Comparison of ENCODE assay signal across 22 cellular contexts in genomic region chrX:136794080-136794479, GRCh38.
"Had no signal": no experiment of that assay in that cellular context is flagged by ENCODE, and none has a peak within 500 bp of the region (broad histone marks: within the 10 kb centered on the region; RNA-seq: fewer than 3 reads in every experiment).

No MANE protein-coding gene starts in this region.

- H3K4me1 Mint-ChIP-seq: nephron progenitor cell had no signal

- H3K27me3 ChIP-seq: ascending aorta, gastrocnemius medialis, spleen, upper lobe of left lung had no signal

- H3K36me3 Mint-ChIP-seq: stimulated activated naive B cell treated with anti-CD40 and anti-IgM and Interleukin-4, amounts not matched to agents 10 μg/mL and 1 μg/mL and 100 μg/mL, for 72 hours had no signal

- H3K36me3 ChIP-seq: ascending aorta, breast epithelium, gastrocnemius medialis, spleen, thoracic aorta, upper lobe of left lung had no signal

- H3K4me3 Mint-ChIP-seq: nephron progenitor cell; stimulated activated naive B cell treated with anti-CD40 and anti-IgM and Interleukin-4, amounts not matched to agents 10 μg/mL and 1 μg/mL and 100 μg/mL, for 72 hours had no signal

- H3K4me1 ChIP-seq: ascending aorta, breast epithelium, gastrocnemius medialis, upper lobe of left lung had no signal

- ATAC-seq: left lobe of liver; stimulated activated naive B cell treated with anti-CD40 and anti-IgM and Interleukin-4, amounts not matched to agents 10 μg/mL and 1 μg/mL and 100 μg/mL, for 72 hours had no signal

- H3K9me3 ChIP-seq: ascending aorta, gastrocnemius medialis, thoracic aorta, upper lobe of left lung had no signal

- DNase-seq: activated CD4-positive, alpha-beta T cell treated with anti-CD3 and anti-CD28 coated beads, Interleukin-2, amount 50 U/mL, for 1 hour; activated CD4-positive, CD25-positive, alpha-beta regulatory T cell treated with anti-CD3 and anti-CD28 coated beads, Interleukin-2, amount 50 U/mL, for 72 hours; activated CD8-positive, alpha-beta memory T cell treated with anti-CD3 and anti-CD28 coated beads, Interleukin-2, amount 50 U/mL, for 48 hours; activated effector memory CD4-positive, alpha-beta T cell treated with Interleukin-2 at 50 U/mL for 16 hours; activated naive CD4-positive, alpha-beta T cell treated with anti-CD3 and anti-CD28 coated beads, Interleukin-2, amount 50 U/mL, for 16 hours; activated T-cell treated with anti-CD3 and anti-CD28 coated beads, Interleukin-2, amount 50 U/mL, for 48 hours; gastrocnemius medialis; head of caudate nucleus; kidney; nephron progenitor cell; nucleus accumbens; posterior cingulate gyrus; spleen; stimulated activated CD4-positive, alpha-beta T cell treated with anti-CD3 and anti-CD28 coated beads, Interleukin-4, amount 100 ng/mL, for 4 hours; stimulated activated naive B cell treated with anti-CD40 and anti-IgM and Interleukin-4, amounts not matched to agents 10 μg/mL and 1 μg/mL and 100 μg/mL, for 72 hours; upper lobe of left lung had no signal

- H3K27ac ChIP-seq: ascending aorta, breast epithelium, coronary artery, gastrocnemius medialis, spleen, thoracic aorta, upper lobe of left lung had no signal

- H3K27me3 Mint-ChIP-seq: stimulated activated naive B cell treated with anti-CD40 and anti-IgM and Interleukin-4, amounts not matched to agents 10 μg/mL and 1 μg/mL and 100 μg/mL, for 72 hours had no signal

- H3K27ac Mint-ChIP-seq: nephron progenitor cell; stimulated activated naive B cell treated with anti-CD40 and anti-IgM and Interleukin-4, amounts not matched to agents 10 μg/mL and 1 μg/mL and 100 μg/mL, for 72 hours had no signal

- H3K4me3 ChIP-seq: ascending aorta, breast epithelium, coronary artery, gastrocnemius medialis, lung, spleen, thoracic aorta, upper lobe of left lung had no signal
